In the genomic region with DNA sequence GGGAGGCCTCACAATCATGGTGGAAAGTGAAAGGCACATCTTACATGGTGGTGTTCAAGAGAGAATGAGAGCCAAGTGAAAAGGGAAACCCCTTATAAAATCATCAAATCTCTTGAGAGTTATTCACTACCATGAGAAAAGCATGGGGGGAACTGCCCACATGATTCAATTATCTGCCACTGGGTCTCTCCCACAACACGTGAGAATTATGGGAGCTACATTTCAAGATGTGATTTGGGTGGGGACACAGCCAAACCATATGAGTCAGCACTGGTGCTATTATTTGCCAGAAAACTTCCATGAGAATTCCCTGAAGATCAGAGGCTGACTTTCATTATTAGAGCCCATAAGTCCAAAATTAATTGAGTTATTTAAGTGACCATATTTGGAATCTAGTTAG, we compare ENCODE assay signal across 23 cellular contexts.
"Had no signal": no experiment of that assay in that cellular context is flagged by ENCODE, and none has a peak within 500 bp of the region (broad histone marks: within the 10 kb centered on the region; RNA-seq: fewer than 3 reads in every experiment).

No MANE protein-coding gene starts in this region.

- H3K36me3 Mint-ChIP-seq: IgD-negative memory B cell, T-cell had no signal

- H3K9me3 Mint-ChIP-seq: IgD-negative memory B cell had no signal

- DNase-seq: Kasumi-1, NCI-H1092, NCI-H1436, NCI-H187, NCI-H2029, NCI-H2081 treated with DMSO at 0.1 percent for 48 hours, NCI-H2171, NCI-H226, NCI-H446, NCI-H510A, NCI-H524 treated with DMSO at 0.1 percent for 48 hours, NCI-H69, NCI-H774, PC-3, SHP77, SK-N-SH, SW 1271, T-cell had no signal

- H3K27me3 Mint-ChIP-seq: IgD-negative memory B cell, T-cell had no signal

- H3K4me3 Mint-ChIP-seq: IgD-negative memory B cell, T-cell had no signal

- H3K4me1 Mint-ChIP-seq: T-cell had no signal

- H3K27ac Mint-ChIP-seq: IgD-negative memory B cell, T-cell had no signal

- H3K4me3 ChIP-seq: K562 had no signal

- H3K27ac ChIP-seq: KMS-11, RWPE1 had no signal

- H3K9me3 ChIP-seq: SK-N-SH had no signal

- ATAC-seq: K562, Panc1, PC-3, T-cell had no signal
